ENCODE assay signal across 20 cellular contexts in the genomic region with DNA sequence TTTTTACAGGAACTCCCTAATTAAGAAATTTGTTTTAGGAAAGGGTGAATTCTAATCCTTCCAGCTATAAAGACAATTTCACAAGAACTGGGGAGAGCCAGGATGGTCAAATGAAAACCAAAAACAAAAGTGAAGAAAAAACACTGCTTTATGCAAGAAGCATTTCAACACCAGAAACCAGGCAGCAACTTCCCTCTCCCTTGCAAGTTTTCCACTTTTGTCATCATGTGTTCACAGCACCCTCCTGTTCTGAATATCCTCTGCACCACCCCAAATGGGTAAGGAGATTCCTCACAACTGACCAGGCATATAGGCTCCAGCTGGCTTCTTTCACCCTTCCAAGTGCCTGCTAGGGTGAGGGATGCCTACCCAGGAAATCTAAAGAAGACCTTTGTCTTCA.
A peak's percentile ranks its signal among the peaks of the same experiment; 100 is the strongest.
DNase-seq lines count a peak whose midpoint lies in the region; ATAC-seq and TF ChIP-seq lines count a peak whose summit lies in the region.
"Had no signal": no experiment of that assay in that cellular context is flagged by ENCODE, and none has a peak within 500 bp of the region (broad histone marks: within the 10 kb centered on the region; RNA-seq: fewer than 3 reads in every experiment).

No MANE protein-coding gene starts in this region.

- DNase-seq in AG10803 (ENCODE audit: low read depth), result peak; percentile 83
- DNase-seq in MV-4-11 (lab: John Stamatoyannopoulos, UW), result peak; percentile 82
- DNase-seq in dedifferentiated amniotic fluid mesenchymal stem cell (ENCODE audit: extremely low spot score), result peak; percentile 34
- no peak for DNase-seq in natural killer cell
- DNase-seq in NCI-H1930 (lab: John Stamatoyannopoulos, UW), result no peak
- DNase-seq in COLO668 (lab: John Stamatoyannopoulos, UW; ENCODE audit: unreplicated experiment), result no peak
- DNase-seq: activated CD4-positive, alpha-beta T cell treated with anti-CD3 and anti-CD28 coated beads for 36 hours; activated naive CD8-positive, alpha-beta T cell treated with anti-CD3 and anti-CD28 coated beads, Interleukin-2, amount 50 U/mL, for 24 hours; NCI-H1092; NCI-H524 treated with DMSO at 0.1 percent for 48 hours; T-helper 9 cell; transverse colon had no signal

- no peak for TF ChIP-seq CTCF in AG10803 (conservative IDR thresholded peaks at IDR 0.05; ENCODE audit: low read length)
- no peak for TF ChIP-seq CTCF in natural killer cell (IDR thresholded peaks at IDR 0.05)

- peak overlapping the region; percentile 21 for H3K4me3 Mint-ChIP-seq in natural killer cell
- H3K4me3 Mint-ChIP-seq: activated CD4-positive, alpha-beta T cell treated with anti-CD3 and anti-CD28 coated beads for 36 hours; activated naive CD8-positive, alpha-beta T cell treated with anti-CD3 and anti-CD28 coated beads, Interleukin-2, amount 50 U/mL, for 24 hours; activated T-helper 17 cell treated with anti-CD3 and anti-CD28 coated beads, Interleukin-2, amount 50 U/mL, for 72 hours; central memory CD8-positive, alpha-beta T cell; stimulated activated memory B cell treated with anti-CD40 and anti-IgM and Interleukin-4, amounts not matched to agents 10 μg/mL and 1 μg/mL and 100 μg/mL, for 72 hours had no signal

- H3K9me3 Mint-ChIP-seq in natural killer cell, result peaks cover 0 to 19% of the 10 kb centered on the region in 2 donors

- intact Hi-C loops in natural killer cell (cut with micrococcal nuclease), result no loop called here

- H3K4me3 ChIP-seq in AG10803 (ENCODE audit: low read length), result no peak overlapping the region
- H3K4me3 ChIP-seq: GM12878, K562, SJSA1, transverse colon had no signal

- H3K36me3 Mint-ChIP-seq in natural killer cell, result no peaks in the 10 kb centered on the region
- H3K36me3 Mint-ChIP-seq: stimulated activated memory B cell treated with anti-CD40 and anti-IgM and Interleukin-4, amounts not matched to agents 10 μg/mL and 1 μg/mL and 100 μg/mL, for 72 hours had no signal

- no peaks in the 10 kb centered on the region for H3K27me3 Mint-ChIP-seq in natural killer cell (ENCODE audit: low read depth in 2 of 2)
- H3K27me3 Mint-ChIP-seq: stimulated activated memory B cell treated with anti-CD40 and anti-IgM and Interleukin-4, amounts not matched to agents 10 μg/mL and 1 μg/mL and 100 μg/mL, for 72 hours had no signal

- H3K27ac Mint-ChIP-seq in natural killer cell, result no peak overlapping the region
- H3K27ac Mint-ChIP-seq: activated CD4-positive, alpha-beta T cell treated with anti-CD3 and anti-CD28 coated beads for 36 hours; activated naive CD8-positive, alpha-beta T cell treated with anti-CD3 and anti-CD28 coated beads, Interleukin-2, amount 50 U/mL, for 24 hours; activated T-helper 17 cell treated with anti-CD3 and anti-CD28 coated beads, Interleukin-2, amount 50 U/mL, for 72 hours; stimulated activated memory B cell treated with anti-CD40 and anti-IgM and Interleukin-4, amounts not matched to agents 10 μg/mL and 1 μg/mL and 100 μg/mL, for 72 hours had no signal

- no peak for ATAC-seq in natural killer cell
- ATAC-seq in GM18868 (IDR thresholded peaks at IDR 0.05; ENCODE audit: unreplicated experiment), result no peak
- ATAC-seq in HG03460 (IDR thresholded peaks at IDR 0.05; ENCODE audit: unreplicated experiment), result no peak
- ATAC-seq: activated CD4-positive, alpha-beta T cell treated with anti-CD3 and anti-CD28 coated beads for 36 hours; activated naive CD8-positive, alpha-beta T cell treated with anti-CD3 and anti-CD28 coated beads, Interleukin-2, amount 50 U/mL, for 24 hours; activated T-helper 17 cell treated with anti-CD3 and anti-CD28 coated beads, Interleukin-2, amount 50 U/mL, for 72 hours; GM12878; K562; stimulated activated memory B cell treated with anti-CD40 and anti-IgM and Interleukin-4, amounts not matched to agents 10 μg/mL and 1 μg/mL and 100 μg/mL, for 72 hours had no signal

- H3K4me1 Mint-ChIP-seq in natural killer cell, result no peaks in the 10 kb centered on the region
- H3K4me1 Mint-ChIP-seq: activated CD4-positive, alpha-beta T cell treated with anti-CD3 and anti-CD28 coated beads for 36 hours; activated naive CD8-positive, alpha-beta T cell treated with anti-CD3 and anti-CD28 coated beads, Interleukin-2, amount 50 U/mL, for 24 hours; activated T-helper 17 cell treated with anti-CD3 and anti-CD28 coated beads, Interleukin-2, amount 50 U/mL, for 72 hours; stimulated activated memory B cell treated with anti-CD40 and anti-IgM and Interleukin-4, amounts not matched to agents 10 μg/mL and 1 μg/mL and 100 μg/mL, for 72 hours had no signal

Comparison
In these comparisons a context has a peak if more than half of its experiments do, and no peak if none do; other contexts are left out.
1. DNase-seq: peak in AG10803 (single experiment), MV-4-11 (single experiment) and dedifferentiated amniotic fluid mesenchymal stem cell (single experiment); none in natural killer cell (single experiment), NCI-H1930 (0 of 2) and COLO668 (single experiment).